Comparison of ENCODE assay signal across 8 cellular contexts in genomic region chr3:11845661-11846060, GRCh38. TPM values are rescaled to one million over a fixed set of nuclear protein-coding genes. Genes with fewer than 3 reads are reported as not detected.
DNase-seq lines count a peak whose midpoint lies in the region; ATAC-seq and TF ChIP-seq lines count a peak whose summit lies in the region.

No MANE protein-coding gene starts in this region.

- H3K27me3 ChIP-seq in NT2/D1 (ENCODE audit: insufficient read depth, insufficient read length) (peaks cover 16% of the 10 kb centered on the region), endocrine pancreas (ENCODE audit: control insufficient read depth, insufficient read depth, low read length) (no peaks in the 10 kb centered on the region), neutrophil (peaks cover 35% of the 10 kb centered on the region)

- intact Hi-C loops in sciatic nerve (cut with DNase I), result no loop called here

- H3K4me1 ChIP-seq in NT2/D1 (ENCODE audit: insufficient read depth, insufficient read length), result no peaks in the 10 kb centered on the region
- H3K4me1 ChIP-seq in endocrine pancreas (ENCODE audit: control insufficient read depth, insufficient read depth, low read length), result no peaks in the 10 kb centered on the region
- H3K4me1 ChIP-seq in neutrophil (ENCODE audit: control insufficient read depth in 1 of 2, insufficient read depth in 1 of 2, low read depth in 1 of 2, low read length in 1 of 2), result peaks cover 19 to 25% of the 10 kb centered on the region in 2 experiments

- ATAC-seq in GM18873 (IDR thresholded peaks at IDR 0.05; ENCODE audit: low FRiP score, unreplicated experiment) (no peak), sciatic nerve (no peak)

- no peak overlapping the region for H3K27ac ChIP-seq in neutrophil

- DNase-seq in NT2/D1 (ENCODE audit: low read depth, low spot score), result no peak
- no peak for DNase-seq in NK-92 (lab: John Stamatoyannopoulos, UW; ENCODE audit: unreplicated experiment)
- DNase-seq in sciatic nerve (ENCODE audit: low spot score), result no peak
- no peak for DNase-seq in cortex of kidney (lab: John Stamatoyannopoulos, UW)

- 0 out of 2 replicates have a peak, but pooled peaks cover under 1% of the 10 kb centered on the region for H3K9me3 ChIP-seq in NT2/D1 (ENCODE audit: insufficient read depth, low read length)
- H3K9me3 ChIP-seq in endocrine pancreas (ENCODE audit: control insufficient read depth, low read length), result no peaks in the 10 kb centered on the region
- no peaks in the 10 kb centered on the region for H3K9me3 ChIP-seq in neutrophil

- H3K4me3 ChIP-seq in GM08714 (ENCODE audit: low read length) (peak overlapping the region; percentile 90), NT2/D1 (ENCODE audit: insufficient read length, low read depth) (peak overlapping the region; percentile 97), endocrine pancreas (ENCODE audit: control insufficient read depth, insufficient read depth, low read length) (peak overlapping the region; percentile 79), neutrophil (ENCODE audit: low read depth in 1 of 2, low read length in 1 of 2) (peak overlapping the region; percentile 65 to 67)

- H3K9ac ChIP-seq in NT2/D1 (ENCODE audit: insufficient read length, low read depth), result peak overlapping the region; percentile 98
- H3K9ac ChIP-seq in endocrine pancreas (ENCODE audit: control insufficient read depth, insufficient read depth, low read length), result peak overlapping the region; percentile 93

- H3K36me3 ChIP-seq in NT2/D1 (ENCODE audit: insufficient read depth, insufficient read length, low read length) (peaks cover 39% of the 10 kb centered on the region), endocrine pancreas (ENCODE audit: control insufficient read depth, insufficient read depth, low read length) (peaks cover 3% of the 10 kb centered on the region), neutrophil (peaks cover 10% of the 10 kb centered on the region)

- no peak for TF ChIP-seq CTCF in neutrophil (IDR thresholded peaks at IDR 0.05)

RNA-seq across cellular contexts. Expression of gene TAMM41, which starts 1.0 kb away (rescaled TPM):
- 30.6 TPM for total RNA-seq in sciatic nerve
